8 cellular contexts compared by ENCODE assay signal in the genomic region with DNA sequence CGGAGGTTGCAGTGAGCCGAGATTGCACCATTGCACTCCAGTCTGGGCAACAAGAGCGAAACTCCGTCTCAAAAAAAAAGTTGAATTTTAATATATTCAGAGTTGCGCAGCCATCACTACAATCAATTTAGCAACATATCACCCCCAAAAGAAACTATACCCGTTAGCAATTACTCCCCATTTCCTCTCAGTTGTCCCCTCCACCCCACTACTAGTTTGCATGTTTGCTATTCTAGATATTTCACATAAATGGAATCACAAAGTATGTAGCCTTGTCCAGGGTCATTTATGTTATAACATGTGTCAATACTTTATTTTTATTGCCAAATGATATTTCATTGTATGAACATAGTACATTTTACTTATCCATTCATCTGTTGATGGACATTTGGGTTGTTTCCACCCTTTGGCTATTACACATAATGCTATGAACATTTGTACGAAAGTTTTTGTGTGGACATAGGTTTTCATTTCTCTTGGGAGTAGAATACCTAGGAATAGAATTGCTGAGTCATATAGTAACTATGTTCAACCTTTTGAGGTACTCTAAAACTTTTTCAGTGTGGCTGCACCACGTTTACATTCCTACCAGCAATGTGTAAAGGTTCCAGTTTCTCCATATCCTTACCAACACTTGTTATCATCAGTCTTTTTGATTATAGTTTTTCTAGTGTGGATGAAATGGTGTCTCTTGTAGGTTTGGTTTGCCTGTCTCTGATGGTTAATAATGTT. TPM values are rescaled to one million over a fixed set of nuclear protein-coding genes. Genes with fewer than 3 reads are reported as not detected.
DNase-seq lines count a peak whose midpoint lies in the region; ATAC-seq and TF ChIP-seq lines count a peak whose summit lies in the region.

No MANE protein-coding gene starts in this region.

- no peaks in the 10 kb centered on the region for H3K4me1 ChIP-seq in fibroblast of lung (ENCODE audit: control insufficient read depth, extremely low read depth, insufficient read depth, low read length)

- DNase-seq in activated CD8-positive, alpha-beta memory T cell treated with anti-CD3 and anti-CD28 coated beads, Interleukin-2, amount 10 ng/mL, durations not matched to agents 7 days and 5 days: no peak
- no peak for DNase-seq in activated CD8-positive, alpha-beta memory T cell treated with anti-CD3 and anti-CD28 coated beads, Interleukin-2, amount 50 U/mL, for 4 hours
- DNase-seq in fibroblast of lung (ENCODE audit: low read depth in 2 of 2): peak in 1 of 2 donors; percentile 42
- DNase-seq in stimulated activated naive CD8-positive, alpha-beta T cell treated with anti-CD3 and anti-CD28 coated beads, Interleukin-15, amount 100 ng/mL, for 72 hours: no peak
- DNase-seq in activated gamma-delta T cell (lab: John Stamatoyannopoulos, UW): no peak
- no peak for DNase-seq in activated CD4-positive, CD25-positive, alpha-beta regulatory T cell treated with anti-CD3 and anti-CD28 coated beads, Interleukin-2, amount 50 U/mL, for 72 hours

- no peaks in the 10 kb centered on the region for H3K27me3 Mint-ChIP-seq in activated CD8-positive, alpha-beta memory T cell treated with anti-CD3 and anti-CD28 coated beads, Interleukin-2, amount 10 ng/mL, durations not matched to agents 7 days and 5 days
- no peaks in the 10 kb centered on the region for H3K27me3 Mint-ChIP-seq in stimulated activated naive CD8-positive, alpha-beta T cell treated with anti-CD3 and anti-CD28 coated beads, Interleukin-15, amount 100 ng/mL, for 72 hours

- H3K4me3 ChIP-seq in SU-DHL-6 (ENCODE audit: insufficient read depth, low read length, poor library complexity, severe bottlenecking) (peak overlapping the region; percentile 65), fibroblast of lung (replicated peaks in 1 of 4; ENCODE audit: control extremely low read depth in 1 of 4, insufficient read depth in 1 of 4, low read depth in 3 of 4, low read length in 4 of 4) (no peak overlapping the region)

- H3K36me3 Mint-ChIP-seq in activated CD8-positive, alpha-beta memory T cell treated with anti-CD3 and anti-CD28 coated beads, Interleukin-2, amount 10 ng/mL, durations not matched to agents 7 days and 5 days: peaks cover 17% of the 10 kb centered on the region

- peak overlapping the region; percentile 17 for H3K9ac ChIP-seq in SU-DHL-6 (ENCODE audit: low read length)
- no peak overlapping the region for H3K9ac ChIP-seq in fibroblast of lung (ENCODE audit: insufficient read depth, low read length)

- H3K9me3 ChIP-seq in SU-DHL-6 (ENCODE audit: insufficient read depth, low read length): no peaks in the 10 kb centered on the region
- H3K9me3 ChIP-seq in fibroblast of lung (ENCODE audit: control insufficient read depth, insufficient read depth, low read depth, low read length): no peaks in the 10 kb centered on the region

- no peak for TF ChIP-seq CTCF in SU-DHL-6 (IDR thresholded peaks at IDR 0.05; ENCODE audit: insufficient read depth, low read length, poor library complexity, severe bottlenecking)
- no peak for TF ChIP-seq CTCF in fibroblast of lung (conservative IDR thresholded peaks at IDR 0.05 in 1 of 2, IDR thresholded peaks at IDR 0.05 in 1 of 2; ENCODE audit: low read depth in 1 of 2, low read length in 2 of 2)

- peaks cover 37% of the 10 kb centered on the region for H3F3A ChIP-seq in SU-DHL-6 (ENCODE audit: insufficient read depth)

- peak overlapping the region; percentile 99 for H3K27ac Mint-ChIP-seq in activated CD8-positive, alpha-beta memory T cell treated with anti-CD3 and anti-CD28 coated beads, Interleukin-2, amount 10 ng/mL, durations not matched to agents 7 days and 5 days
- H3K27ac Mint-ChIP-seq in stimulated activated naive CD8-positive, alpha-beta T cell treated with anti-CD3 and anti-CD28 coated beads, Interleukin-15, amount 100 ng/mL, for 72 hours: peak overlapping the region in 1 of 2 donors; percentile 86

- no peak for ATAC-seq in activated CD8-positive, alpha-beta memory T cell treated with anti-CD3 and anti-CD28 coated beads, Interleukin-2, amount 10 ng/mL, durations not matched to agents 7 days and 5 days
- no peak for ATAC-seq in stimulated activated naive CD8-positive, alpha-beta T cell treated with anti-CD3 and anti-CD28 coated beads, Interleukin-15, amount 100 ng/mL, for 72 hours
- no peak for ATAC-seq in HG02840 (IDR thresholded peaks at IDR 0.05; ENCODE audit: low FRiP score, unreplicated experiment)

- H3K36me3 ChIP-seq in SU-DHL-6 (ENCODE audit: low read length) (no peaks in the 10 kb centered on the region), fibroblast of lung (ENCODE audit: control insufficient read depth, insufficient read depth, low read length) (no peaks in the 10 kb centered on the region)

- H3K27me3 ChIP-seq in SU-DHL-6 (ENCODE audit: low read length) (no peaks in the 10 kb centered on the region), fibroblast of lung (ENCODE audit: control insufficient read depth, insufficient read depth, low read length) (no peaks in the 10 kb centered on the region)

- H3K79me2 ChIP-seq in SU-DHL-6 (ENCODE audit: insufficient read depth, low read length) (peaks cover 65% of the 10 kb centered on the region), fibroblast of lung (ENCODE audit: control insufficient read depth, insufficient read depth, low read length) (peaks cover 44% of the 10 kb centered on the region)

- H3K27ac ChIP-seq in SU-DHL-6 (ENCODE audit: low read depth, low read length) (peak overlapping the region; percentile 99), fibroblast of lung (ENCODE audit: insufficient read depth, low read length) (no peak overlapping the region)

- peak overlapping the region; percentile 97 for H3K4me3 Mint-ChIP-seq in activated CD8-positive, alpha-beta memory T cell treated with anti-CD3 and anti-CD28 coated beads, Interleukin-2, amount 10 ng/mL, durations not matched to agents 7 days and 5 days
- H3K4me3 Mint-ChIP-seq in stimulated activated naive CD8-positive, alpha-beta T cell treated with anti-CD3 and anti-CD28 coated beads, Interleukin-15, amount 100 ng/mL, for 72 hours: peak overlapping the region; percentile 76 to 99

- no peaks in the 10 kb centered on the region for H3K9me3 Mint-ChIP-seq in activated CD8-positive, alpha-beta memory T cell treated with anti-CD3 and anti-CD28 coated beads, Interleukin-2, amount 10 ng/mL, durations not matched to agents 7 days and 5 days (ENCODE audit: low read depth)
- no peaks in the 10 kb centered on the region for H3K9me3 Mint-ChIP-seq in stimulated activated naive CD8-positive, alpha-beta T cell treated with anti-CD3 and anti-CD28 coated beads, Interleukin-15, amount 100 ng/mL, for 72 hours

- peak overlapping the region; percentile 10 for H2AFZ ChIP-seq in SU-DHL-6 (ENCODE audit: low read depth, low read length, severe bottlenecking)
- H2AFZ ChIP-seq in fibroblast of lung (ENCODE audit: low read length): no peak overlapping the region

- no peaks in the 10 kb centered on the region for H4K20me1 ChIP-seq in SU-DHL-6 (ENCODE audit: low read depth, low read length)
- no peaks in the 10 kb centered on the region for H4K20me1 ChIP-seq in fibroblast of lung (ENCODE audit: control insufficient read depth, extremely low read depth, insufficient read depth, low read length)

- H3K9me2 ChIP-seq in SU-DHL-6 (replicated peaks; ENCODE audit: insufficient read depth, low read length): no peaks in the 10 kb centered on the region

- CTCF ChIA-PET in activated CD8-positive, alpha-beta memory T cell treated with anti-CD3 and anti-CD28 coated beads, Interleukin-2, amount 10 ng/mL, durations not matched to agents 7 days and 5 days (lab: Charles Lee): interaction anchor here (4.3 kb wide), 1 partner anchor 44 kb away, joined by 21 read pairs; no protein-coding TSS in a partner anchor

- H3K4me2 ChIP-seq in SU-DHL-6 (ENCODE audit: low read depth, low read length, poor library complexity, severe bottlenecking) (peak overlapping the region; percentile 84), fibroblast of lung (ENCODE audit: extremely low read depth, insufficient read depth, low read length) (peak overlapping the region; percentile 10)

- H3K4me1 Mint-ChIP-seq in activated CD8-positive, alpha-beta memory T cell treated with anti-CD3 and anti-CD28 coated beads, Interleukin-2, amount 10 ng/mL, durations not matched to agents 7 days and 5 days: peaks cover 36% of the 10 kb centered on the region
- peaks cover 24% of the 10 kb centered on the region for H3K4me1 Mint-ChIP-seq in stimulated activated naive CD8-positive, alpha-beta T cell treated with anti-CD3 and anti-CD28 coated beads, Interleukin-15, amount 100 ng/mL, for 72 hours

RNA-seq across cellular contexts. Expression of a gene that starts 2.2 kb away (rescaled TPM):
- total RNA-seq in activated CD8-positive, alpha-beta memory T cell treated with anti-CD3 and anti-CD28 coated beads, Interleukin-2, amount 10 ng/mL, durations not matched to agents 7 days and 5 days: 10 to 100 TPM; 39.5 to 44.2 TPM
- 36.2 and 37.5 TPM in 2 replicates for total RNA-seq in fibroblast of lung
- 22.6 and 22.8 TPM in 2 replicates for polyA plus RNA-seq in fibroblast of lung
- polyA plus RNA-seq in fibroblast of lung (2012): 12.0 and 13.0 TPM in 2 replicates
- 54.2 and 92.5 TPM in 2 replicates for polyA minus RNA-seq in fibroblast of lung (ENCODE audit: low replicate concordance)
